Comparison of ENCODE assay signal across 9 cellular contexts in the genomic region with DNA sequence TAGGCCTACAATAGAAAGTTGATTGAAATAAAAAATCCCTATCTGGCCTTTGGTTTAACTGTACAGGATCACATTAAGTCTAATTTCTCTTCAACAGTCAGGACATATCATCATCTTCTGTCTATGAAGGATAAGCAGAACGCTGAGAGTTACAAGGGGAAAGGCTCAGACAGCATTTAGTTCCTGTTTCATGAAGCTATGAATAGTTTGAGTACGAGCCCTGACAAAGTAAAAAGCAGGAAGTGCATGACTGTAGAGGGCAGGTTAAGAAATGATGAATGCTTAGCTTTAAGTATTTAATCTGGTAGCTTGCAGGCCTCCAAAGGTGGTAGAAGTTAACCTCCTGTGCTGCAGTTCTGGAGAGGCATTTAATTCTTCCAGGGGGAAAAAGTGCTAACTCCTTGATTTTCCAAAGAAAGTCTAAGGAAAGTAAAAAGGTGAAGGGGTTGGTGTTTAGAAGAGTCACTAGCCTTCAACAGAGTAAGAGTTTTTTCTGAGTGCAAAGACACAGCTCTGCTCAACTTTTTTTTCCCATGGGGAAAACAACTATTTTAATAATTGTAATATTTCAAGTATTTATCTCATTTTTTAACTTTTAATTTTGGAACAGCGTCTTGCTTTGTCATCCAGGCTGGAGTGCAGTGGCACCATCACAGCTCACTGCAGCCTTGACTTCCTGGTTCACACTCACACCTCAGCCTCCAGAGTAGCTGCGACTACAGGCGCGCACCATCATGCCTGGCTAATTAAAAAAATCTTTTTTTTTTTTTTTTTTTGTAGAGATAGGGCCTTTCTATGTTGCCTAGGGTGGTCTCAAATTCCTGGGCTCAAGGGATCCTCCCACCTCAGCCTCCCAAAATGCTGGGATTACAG.
DNase-seq lines count a peak whose midpoint lies in the region; ATAC-seq and TF ChIP-seq lines count a peak whose summit lies in the region.
"Had no signal": no experiment of that assay in that cellular context is flagged by ENCODE, and none has a peak within 500 bp of the region (broad histone marks: within the 10 kb centered on the region; RNA-seq: fewer than 3 reads in every experiment).

No MANE protein-coding gene starts in this region.

- peak overlapping the region; percentile 6 to 86 (median 48) for H3K4me3 Mint-ChIP-seq in IgD-negative memory B cell

- 77% methylated on average over 6 of the region's 6 CpGs for WGBS in mammary epithelial cell (ENCODE audit: low coverage, missing lambda C conversion rate)

- no peak overlapping the region for H3K4me2 ChIP-seq in mammary epithelial cell (ENCODE audit: insufficient read depth, low read depth, low read length)

- intact Hi-C loops in mammary epithelial cell (cut with micrococcal nuclease) (no loop called here), head of caudate nucleus (cut with DNase I) (loop anchor here (10.0 kb wide), 1 partner anchor 63 kb away; no protein-coding TSS in a partner anchor)

- no TSS peak for BruUV-seq in mammary epithelial cell (replicated peaks; lab: Mats Ljungman, UMichigan)

- H3K9me3 ChIP-seq in mammary epithelial cell (replicated peaks; ENCODE audit: insufficient read depth, low read length) = peaks cover 5% of the 10 kb centered on the region

- no peak overlapping the region for H2AFZ ChIP-seq in mammary epithelial cell (ENCODE audit: low read depth, low read length)

- TF ChIP-seq CTCF in GM12864 (IDR thresholded peaks at IDR 0.05; ENCODE audit: low read depth, low read length, missing control alignments) = no peak
- TF ChIP-seq CTCF in mammary epithelial cell (conservative IDR thresholded peaks at IDR 0.05 in 1 of 2, IDR thresholded peaks at IDR 0.05 in 1 of 2; ENCODE audit: extremely low read depth in 1 of 2, insufficient read depth in 1 of 2, low read depth in 1 of 2, low read length in 2 of 2) = no peak

- dilution Hi-C loops in mammary epithelial cell (cut with HindIII; ENCODE audit: low sequenced_read_pairs) = no loop called here

- peak overlapping the region; percentile 45 to 94 (median 88) for H3K27ac Mint-ChIP-seq in IgD-negative memory B cell

- H3K4me1 ChIP-seq in mammary epithelial cell (ENCODE audit: insufficient read depth, low read length) = peaks cover 23% of the 10 kb centered on the region

- DNase-seq in GM12864 (ENCODE audit: low read depth) = peak; percentile 53
- peak; percentile 48 for DNase-seq in mammary epithelial cell
- peak; percentile 81 for DNase-seq in pons (ENCODE audit: low spot score)
- DNase-seq in stimulated activated CD8-positive, alpha-beta memory T cell treated with anti-CD3 and anti-CD28 coated beads, Interleukin-4, amount 100 ng/mL, for 48 hours = no peak
- DNase-seq in head of caudate nucleus = no peak
- DNase-seq in NCI-H69 (lab: John Stamatoyannopoulos, UW) = no peak

- no peaks in the 10 kb centered on the region for H3K27me3 ChIP-seq in mammary epithelial cell (ENCODE audit: insufficient read depth, low read length)

- no peaks in the 10 kb centered on the region for H3K27me3 Mint-ChIP-seq in IgD-negative memory B cell

- H3K4me1 Mint-ChIP-seq in IgD-negative memory B cell = peaks cover 4 to 21% (median 12%) of the 10 kb centered on the region in 3 donors

- in situ Hi-C loops in mammary epithelial cell (cut with MboI; ENCODE audit: low sequenced_read_pairs in 2 of 2) = no loop called here

- no peak overlapping the region for H3K9ac ChIP-seq in mammary epithelial cell (ENCODE audit: insufficient read depth, low read length)

- H3K36me3 ChIP-seq in mammary epithelial cell (ENCODE audit: insufficient read depth, low read length) = peaks cover 24% of the 10 kb centered on the region

- H4K20me1 ChIP-seq in mammary epithelial cell (ENCODE audit: insufficient read depth, low read length) = no peaks in the 10 kb centered on the region

- CTCF ChIA-PET in mammary epithelial cell (lab: Charles Lee; ENCODE audit: low non-redundant PET) = no interaction called here

- H3K4me3 ChIP-seq in GM12864 (ENCODE audit: low read depth, low read length) (no peak overlapping the region), mammary epithelial cell (replicated peaks in 1 of 3; ENCODE audit: insufficient read depth in 1 of 3, low read depth in 2 of 3, low read length in 3 of 3) (no peak overlapping the region)

- ATAC-seq in GM21528 (IDR thresholded peaks at IDR 0.05; ENCODE audit: low FRiP score, unreplicated experiment) = peak; percentile 99
- ATAC-seq: HCT116 had no signal

- peaks cover 3 to 5% (median 3%) of the 10 kb centered on the region in 3 donors for H3K9me3 Mint-ChIP-seq in IgD-negative memory B cell

- H3K36me3 Mint-ChIP-seq in IgD-negative memory B cell = peaks cover 2% of the 10 kb centered on the region

- peak overlapping the region; percentile 5 for H3K27ac ChIP-seq in mammary epithelial cell (ENCODE audit: insufficient read depth, low read depth, low read length)

- H3K79me2 ChIP-seq in mammary epithelial cell (ENCODE audit: insufficient read depth, low read length) = peaks cover 49% of the 10 kb centered on the region

Comparison
In these comparisons a context has a peak if more than half of its experiments do, and no peak if none do; other contexts are left out.
1. DNase-seq: peak in GM12864 (single experiment), mammary epithelial cell (single experiment) and pons (single experiment); none in stimulated activated CD8-positive, alpha-beta memory T cell treated with anti-CD3 and anti-CD28 coated beads, Interleukin-4, amount 100 ng/mL, for 48 hours (single experiment), head of caudate nucleus (0 of 42) and NCI-H69 (single experiment).